Comparison of ENCODE assay signal across 15 cellular contexts in genomic region chr4:173517781-173518371, GRCh38. TPM values are rescaled to one million over a fixed set of nuclear protein-coding genes. Genes with fewer than 3 reads are reported as not detected.
DNase-seq lines count a peak whose midpoint lies in the region; ATAC-seq and TF ChIP-seq lines count a peak whose summit lies in the region.
"Had no signal": no experiment of that assay in that cellular context is flagged by ENCODE, and none has a peak within 500 bp of the region (broad histone marks: within the 10 kb centered on the region; RNA-seq: fewer than 3 reads in every experiment).

No MANE protein-coding gene starts in this region.

- no peak overlapping the region for H3K4me3 Mint-ChIP-seq in activated naive CD4-positive, alpha-beta T cell treated with anti-CD3 and anti-CD28 coated beads for 36 hours
- H3K4me3 Mint-ChIP-seq: natural killer cell had no signal

- H3K4me1 Mint-ChIP-seq in activated naive CD4-positive, alpha-beta T cell treated with anti-CD3 and anti-CD28 coated beads for 36 hours (ENCODE audit: low read depth): peaks cover 19% of the 10 kb centered on the region

- no peak overlapping the region for H3K27ac Mint-ChIP-seq in activated naive CD4-positive, alpha-beta T cell treated with anti-CD3 and anti-CD28 coated beads for 36 hours
- H3K27ac Mint-ChIP-seq: natural killer cell had no signal

- peaks cover 80% of the 10 kb centered on the region for H3K27me3 Mint-ChIP-seq in activated naive CD4-positive, alpha-beta T cell treated with anti-CD3 and anti-CD28 coated beads for 36 hours (ENCODE audit: low read depth)

- no peak for TF ChIP-seq CTCF in colonic mucosa (IDR thresholded peaks at IDR 0.05)

- no peaks in the 10 kb centered on the region for H3K36me3 ChIP-seq in H7 (replicated peaks; ENCODE audit: control insufficient read depth, insufficient read depth, low read length)
- no peaks in the 10 kb centered on the region for H3K36me3 ChIP-seq in colonic mucosa

- ATAC-seq in right cardiac atrium (peak; percentile 23 to 44), GM18505 (IDR thresholded peaks at IDR 0.05; ENCODE audit: unreplicated experiment) (no peak)
- ATAC-seq: natural killer cell, Panc1 had no signal

- no peaks in the 10 kb centered on the region for H3K9me3 ChIP-seq in colonic mucosa
- no peaks in the 10 kb centered on the region for H3K9me3 ChIP-seq in right cardiac atrium (ENCODE audit: control insufficient read depth, low read length)

- H3K9ac ChIP-seq in colonic mucosa (ENCODE audit: low read depth in 2 of 2, low read length in 2 of 2): no peak overlapping the region

- no peaks in the 10 kb centered on the region for H3K9me3 Mint-ChIP-seq in activated naive CD4-positive, alpha-beta T cell treated with anti-CD3 and anti-CD28 coated beads for 36 hours
- H3K9me3 Mint-ChIP-seq: central memory CD8-positive, alpha-beta T cell had no signal

- peak overlapping the region; percentile 41 for H3K27ac ChIP-seq in colonic mucosa
- H3K27ac ChIP-seq in right cardiac atrium (ENCODE audit: low read length): peak overlapping the region; percentile 90

- H3K27me3 ChIP-seq in H7 (ENCODE audit: control insufficient read depth, insufficient read depth, low read length) (peaks cover 100% of the 10 kb centered on the region), colonic mucosa (peaks cover 83% of the 10 kb centered on the region), right cardiac atrium (ENCODE audit: control insufficient read depth, insufficient read depth) (no peaks in the 10 kb centered on the region)

- no peak overlapping the region for H3K4me3 ChIP-seq in H7 (ENCODE audit: insufficient read depth, low read depth, low read length)
- H3K4me3 ChIP-seq in colonic mucosa: peak overlapping the region; percentile 7
- peak overlapping the region; percentile 48 for H3K4me3 ChIP-seq in right cardiac atrium (ENCODE audit: low read length)

- CTCF ChIA-PET in activated naive CD4-positive, alpha-beta T cell treated with anti-CD3 and anti-CD28 coated beads for 36 hours (lab: Charles Lee): interaction anchor here (0.7 to 1.2 kb wide), 2 partner anchors 13 to 24 kb away, joined by 3 read pairs; no protein-coding TSS in a partner anchor

- intact Hi-C loops in colonic mucosa (cut with DNase I) (no loop called here), right cardiac atrium (cut with DNase I) (loop anchor here in 1 of 4 donors (10.0 kb wide), 1 partner anchor 637 kb away; no protein-coding TSS in a partner anchor)
- intact Hi-C loops in activated naive CD4-positive, alpha-beta T cell treated with anti-CD3 and anti-CD28 coated beads for 36 hours (cut with micrococcal nuclease): loop anchor here (1.0 kb wide), 1 partner anchor 9 kb away; no protein-coding TSS in a partner anchor

- 24% methylated on average over 24 of the region's 24 CpGs for WGBS in right cardiac atrium

- peak; percentile 91 for DNase-seq in H7
- DNase-seq in colonic mucosa: no peak
- DNase-seq in right cardiac atrium: peak; percentile 65 to 80 (median 79)
- DNase-seq in retina: peak; percentile 62
- no peak for DNase-seq in NCI-H1417 (lab: John Stamatoyannopoulos, UW)
- DNase-seq in activated naive CD4-positive, alpha-beta T cell treated with anti-CD3 and anti-CD28 coated beads for 36 hours: no peak
- DNase-seq in NCI-H1092 treated with DMSO at 0.1 percent for 48 hours (lab: John Stamatoyannopoulos, UW): no peak
- DNase-seq: activated CD4-positive, alpha-beta T cell treated with anti-CD3 and anti-CD28 coated beads, Interleukin-2, amount 50 U/mL, for 4 hours; activated gamma-delta T cell treated with Interleukin-2 at 50 U/mL for 16 hours; natural killer cell; NCI-H345; T-helper 2 cell had no signal

- peaks cover 5% of the 10 kb centered on the region for H3K4me1 ChIP-seq in colonic mucosa
- no peaks in the 10 kb centered on the region for H3K4me1 ChIP-seq in right cardiac atrium (ENCODE audit: control insufficient read depth, insufficient read depth, low read length)

- TF ChIP-seq POLR2A in GM18505 (IDR thresholded peaks at IDR 0.05; ENCODE audit: borderline replicate concordance, extremely low read depth, insufficient read depth, insufficient read length): no peak

- H3K36me3 Mint-ChIP-seq in activated naive CD4-positive, alpha-beta T cell treated with anti-CD3 and anti-CD28 coated beads for 36 hours (ENCODE audit: low read depth): peaks cover 2% of the 10 kb centered on the region

RNA-seq across cellular contexts. Expression of gene HAND2, which starts 12.2 kb away (rescaled TPM):
- total RNA-seq in H7 (2014; rRNA removed; shearing (Covaris generic)): not detected in 2 replicates
- 1 to 10 TPM; 1.6 to 9.4 TPM for total RNA-seq in colonic mucosa
- 100 to 1,000 TPM in 3 of 4 donors, 10 to 100 TPM in 1; 69.3 to 154 (median 136) TPM for total RNA-seq in right cardiac atrium
- polyA plus RNA-seq in right cardiac atrium: 115 TPM
- not detected for total RNA-seq in activated naive CD4-positive, alpha-beta T cell treated with anti-CD3 and anti-CD28 coated beads for 36 hours
- total RNA-seq: natural killer cell had no signal

Comparison
In these comparisons a context has a peak if more than half of its experiments do, and no peak if none do; other contexts are left out.
1. DNase-seq: peak in H7 (single experiment), right cardiac atrium (3 of 3) and retina (single experiment); none in colonic mucosa (single experiment), NCI-H1417 (0 of 3), activated naive CD4-positive, alpha-beta T cell treated with anti-CD3 and anti-CD28 coated beads for 36 hours (single experiment) and NCI-H1092 treated with DMSO at 0.1 percent for 48 hours (single experiment).
2. RNA of gene HAND2, which starts 12.2 kb away (total RNA-seq): 69.3 to 154 TPM in right cardiac atrium; 1.6 to 9.4 TPM in colonic mucosa, not detected in H7 and not detected in activated naive CD4-positive, alpha-beta T cell treated with anti-CD3 and anti-CD28 coated beads for 36 hours; every median in the first group is over 4 times any median in the second.